In genomic region chr13:46339035-46339666, GRCh38 we compare ENCODE assay signal across 9 cellular contexts. TPM values are rescaled to one million over a fixed set of nuclear protein-coding genes. Genes with fewer than 3 reads are reported as not detected.
A peak's percentile ranks its signal among the peaks of the same experiment; 100 is the strongest.
DNase-seq lines count a peak whose midpoint lies in the region; ATAC-seq and TF ChIP-seq lines count a peak whose summit lies in the region.
"Had no signal": no experiment of that assay in that cellular context is flagged by ENCODE, and none has a peak within 500 bp of the region (broad histone marks: within the 10 kb centered on the region; RNA-seq: fewer than 3 reads in every experiment).

No MANE protein-coding gene starts in this region.

- H3K9me3 ChIP-seq in CD8-positive, alpha-beta T cell (ENCODE audit: low read length), result no peaks in the 10 kb centered on the region

- POLR2A ChIA-PET in CD8-positive, alpha-beta T cell (lab: Charles Lee), result no interaction called here

- intact Hi-C loops in CD8-positive, alpha-beta T cell (cut with DNase I, micrococcal nuclease), result no loop called here

- no peaks in the 10 kb centered on the region for H3K27me3 ChIP-seq in CD8-positive, alpha-beta T cell (ENCODE audit: insufficient read depth, low read length)

- no peaks in the 10 kb centered on the region for H3K27me3 Mint-ChIP-seq in T-helper 2 cell treated with Interferon-gamma antibody and Interleukin-4, amounts not matched to agents 5 μg/mL and 100 μg/mL, for 36 hours (ENCODE audit: low read depth)
- H3K27me3 Mint-ChIP-seq in CD8-positive, alpha-beta T cell (ENCODE audit: low read depth), result no peaks in the 10 kb centered on the region

- peaks cover 14% of the 10 kb centered on the region for H3K4me1 ChIP-seq in CD8-positive, alpha-beta T cell (ENCODE audit: insufficient read depth, low read length)

- H3K4me3 ChIP-seq in foreskin fibroblast (ENCODE audit: low read depth in 1 of 2, low read length in 2 of 2), result no peak overlapping the region
- no peak overlapping the region for H3K4me3 ChIP-seq in CD8-positive, alpha-beta T cell (ENCODE audit: low read depth, low read length)

- peaks cover 9% of the 10 kb centered on the region for H3K9me3 Mint-ChIP-seq in T-helper 2 cell treated with Interferon-gamma antibody and Interleukin-4, amounts not matched to agents 5 μg/mL and 100 μg/mL, for 36 hours
- H3K9me3 Mint-ChIP-seq in CD8-positive, alpha-beta T cell, result peaks cover 4% of the 10 kb centered on the region

- CTCF ChIA-PET in CD8-positive, alpha-beta T cell (lab: Charles Lee), result no interaction called here

- ATAC-seq in GM19463 (IDR thresholded peaks at IDR 0.05; ENCODE audit: unreplicated experiment) (peak; percentile 45), esophagus mucosa (no peak)
- ATAC-seq in CD8-positive, alpha-beta T cell, result no peak

- H3K27ac ChIP-seq in CD8-positive, alpha-beta T cell (ENCODE audit: low read depth, low read length), result no peak overlapping the region

- H3K27ac Mint-ChIP-seq in T-helper 2 cell treated with Interferon-gamma antibody and Interleukin-4, amounts not matched to agents 5 μg/mL and 100 μg/mL, for 36 hours, result no peak overlapping the region
- H3K27ac Mint-ChIP-seq in CD8-positive, alpha-beta T cell, result no peak overlapping the region

- TF ChIP-seq CTCF in foreskin fibroblast (IDR thresholded peaks at IDR 0.05; ENCODE audit: low read depth, low read length), result no peak
- TF ChIP-seq CTCF in CD8-positive, alpha-beta T cell (IDR thresholded peaks at IDR 0.05), result no peak

- no peak overlapping the region for H3K4me3 Mint-ChIP-seq in T-helper 2 cell treated with Interferon-gamma antibody and Interleukin-4, amounts not matched to agents 5 μg/mL and 100 μg/mL, for 36 hours
- no peak overlapping the region for H3K4me3 Mint-ChIP-seq in CD8-positive, alpha-beta T cell

- peak; percentile 60 for DNase-seq in A172 (ENCODE audit: low spot score)
- DNase-seq in NOMO-1 (lab: John Stamatoyannopoulos, UW; ENCODE audit: unreplicated experiment in 2 of 2), result peak; percentile 60 to 95
- DNase-seq in foreskin fibroblast, result peak; percentile 31 to 58
- no peak for DNase-seq in T-helper 2 cell treated with Interferon-gamma antibody and Interleukin-4, amounts not matched to agents 5 μg/mL and 100 μg/mL, for 36 hours (ENCODE audit: low spot score)
- DNase-seq in CD8-positive, alpha-beta T cell, result no peak
- no peak for DNase-seq in AG20443 (ENCODE audit: low spot score)
- DNase-seq: stimulated activated naive CD4-positive, alpha-beta T cell treated with Interleukin-2 at 50 U/mL for 16 hours had no signal

- peaks cover 28% of the 10 kb centered on the region for H3K4me1 Mint-ChIP-seq in T-helper 2 cell treated with Interferon-gamma antibody and Interleukin-4, amounts not matched to agents 5 μg/mL and 100 μg/mL, for 36 hours (ENCODE audit: low read depth)
- peaks cover 22% of the 10 kb centered on the region for H3K4me1 Mint-ChIP-seq in CD8-positive, alpha-beta T cell (ENCODE audit: low read depth)

- no peaks in the 10 kb centered on the region for H3K36me3 ChIP-seq in CD8-positive, alpha-beta T cell (ENCODE audit: insufficient read depth, low read length)

- peaks cover 10% of the 10 kb centered on the region for H3K36me3 Mint-ChIP-seq in T-helper 2 cell treated with Interferon-gamma antibody and Interleukin-4, amounts not matched to agents 5 μg/mL and 100 μg/mL, for 36 hours (ENCODE audit: low read depth)
- H3K36me3 Mint-ChIP-seq in CD8-positive, alpha-beta T cell, result no peaks in the 10 kb centered on the region

RNA-seq across cellular contexts. Expression of gene RUBCNL, which starts 47.9 kb away (rescaled TPM):
- 0.14 and 0.29 TPM in 2 replicates for total RNA-seq in A172 (2014; rRNA removed; shearing (Covaris generic))
- total RNA-seq in CD8-positive, alpha-beta T cell, result 1 to 10 TPM; 1.6 to 2.0 TPM
- 0.44 TPM for total RNA-seq in esophagus mucosa

Comparison
In these comparisons a context has a peak if more than half of its experiments do, and no peak if none do; other contexts are left out.
1. DNase-seq: peak in A172 (single experiment), NOMO-1 (2 of 2) and foreskin fibroblast (2 of 2); none in T-helper 2 cell treated with Interferon-gamma antibody and Interleukin-4, amounts not matched to agents 5 μg/mL and 100 μg/mL, for 36 hours (single experiment), CD8-positive, alpha-beta T cell (0 of 7) and AG20443 (single experiment).